In the genomic region with DNA sequence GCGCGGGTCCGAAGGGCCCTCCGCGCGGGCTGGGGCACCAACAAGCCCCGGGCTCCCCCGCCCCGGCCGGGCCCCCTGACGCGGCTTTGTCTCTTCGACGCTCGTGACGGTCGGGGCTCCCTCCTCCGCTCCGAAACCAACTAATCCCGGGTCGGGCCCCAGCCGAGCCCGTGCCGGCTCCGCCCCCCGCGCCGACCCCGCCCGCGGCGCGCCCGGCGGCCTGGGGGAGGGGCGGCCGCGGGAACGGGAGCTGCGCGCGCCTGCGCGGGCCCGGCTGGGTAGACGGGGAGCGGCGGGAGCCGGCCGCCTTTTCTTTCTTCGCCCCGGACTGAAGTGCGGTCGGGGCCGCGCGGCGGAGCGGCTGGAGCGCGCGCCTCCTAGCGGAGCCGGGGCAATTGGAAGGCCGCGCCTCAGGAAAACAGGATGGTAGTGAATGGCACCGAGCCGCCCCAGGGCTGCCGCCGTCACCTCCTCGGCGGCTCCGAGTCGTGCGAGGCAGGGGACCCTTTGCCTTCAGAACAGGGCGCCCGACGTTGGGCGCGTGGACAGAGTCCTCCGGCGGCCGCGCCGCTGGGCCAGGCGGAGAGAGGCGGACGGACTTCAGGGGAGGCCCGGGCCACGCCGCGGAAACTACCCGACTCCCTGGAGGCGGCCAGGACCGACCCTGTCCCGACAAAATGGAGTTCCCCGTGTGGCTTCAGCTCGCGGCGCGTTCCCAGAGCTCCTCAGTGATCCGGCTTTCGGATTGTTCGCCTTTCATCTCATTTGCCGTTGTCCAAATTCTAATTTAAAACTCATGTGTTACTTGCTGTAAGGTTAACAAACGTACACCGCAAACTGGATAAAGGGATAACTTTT, we compare ENCODE assay signal across 8 cellular contexts. TPM values are rescaled to one million over a fixed set of nuclear protein-coding genes. Genes with fewer than 3 reads are reported as not detected.
DNase-seq lines count a peak whose midpoint lies in the region; ATAC-seq and TF ChIP-seq lines count a peak whose summit lies in the region.

A gene with protein sequence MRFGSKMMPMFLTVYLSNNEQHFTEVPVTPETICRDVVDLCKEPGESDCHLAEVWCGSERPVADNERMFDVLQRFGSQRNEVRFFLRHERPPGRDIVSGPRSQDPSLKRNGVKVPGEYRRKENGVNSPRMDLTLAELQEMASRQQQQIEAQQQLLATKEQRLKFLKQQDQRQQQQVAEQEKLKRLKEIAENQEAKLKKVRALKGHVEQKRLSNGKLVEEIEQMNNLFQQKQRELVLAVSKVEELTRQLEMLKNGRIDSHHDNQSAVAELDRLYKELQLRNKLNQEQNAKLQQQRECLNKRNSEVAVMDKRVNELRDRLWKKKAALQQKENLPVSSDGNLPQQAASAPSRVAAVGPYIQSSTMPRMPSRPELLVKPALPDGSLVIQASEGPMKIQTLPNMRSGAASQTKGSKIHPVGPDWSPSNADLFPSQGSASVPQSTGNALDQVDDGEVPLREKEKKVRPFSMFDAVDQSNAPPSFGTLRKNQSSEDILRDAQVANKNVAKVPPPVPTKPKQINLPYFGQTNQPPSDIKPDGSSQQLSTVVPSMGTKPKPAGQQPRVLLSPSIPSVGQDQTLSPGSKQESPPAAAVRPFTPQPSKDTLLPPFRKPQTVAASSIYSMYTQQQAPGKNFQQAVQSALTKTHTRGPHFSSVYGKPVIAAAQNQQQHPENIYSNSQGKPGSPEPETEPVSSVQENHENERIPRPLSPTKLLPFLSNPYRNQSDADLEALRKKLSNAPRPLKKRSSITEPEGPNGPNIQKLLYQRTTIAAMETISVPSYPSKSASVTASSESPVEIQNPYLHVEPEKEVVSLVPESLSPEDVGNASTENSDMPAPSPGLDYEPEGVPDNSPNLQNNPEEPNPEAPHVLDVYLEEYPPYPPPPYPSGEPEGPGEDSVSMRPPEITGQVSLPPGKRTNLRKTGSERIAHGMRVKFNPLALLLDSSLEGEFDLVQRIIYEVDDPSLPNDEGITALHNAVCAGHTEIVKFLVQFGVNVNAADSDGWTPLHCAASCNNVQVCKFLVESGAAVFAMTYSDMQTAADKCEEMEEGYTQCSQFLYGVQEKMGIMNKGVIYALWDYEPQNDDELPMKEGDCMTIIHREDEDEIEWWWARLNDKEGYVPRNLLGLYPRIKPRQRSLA (minus strand): TSS at position 138 of the 858 bp plus-strand sequence. CDS start 267 bp downstream, outside the sequence.

- peak within 1 kb of the TSS; percentile 92 for H4K91ac ChIP-seq in mesenchymal stem cell (ENCODE audit: low read length)

- H3K27me3 ChIP-seq in Caco-2 (replicated peaks; ENCODE audit: control insufficient read depth, insufficient read depth, low read length): no peaks in the 10 kb centered on the region
- H3K27me3 ChIP-seq in mesenchymal stem cell (ENCODE audit: control insufficient read depth in 1 of 2, insufficient read depth in 1 of 2, low read length in 2 of 2): no peaks in the 10 kb centered on the region

- peak within 1 kb of the TSS; percentile 97 to 98 for H3K4ac ChIP-seq in mesenchymal stem cell (ENCODE audit: low read depth in 1 of 2, low read length in 2 of 2)

- H2BK120ac ChIP-seq in mesenchymal stem cell (ENCODE audit: low read depth, low read length): peak within 1 kb of the TSS; percentile 98

- TSS peak; percentile 97 for BruUV-seq in Caco-2 (replicated peaks; lab: Mats Ljungman, UMichigan)

- H2AFZ ChIP-seq in mesenchymal stem cell (ENCODE audit: low read depth, low read length): peak within 1 kb of the TSS; percentile 95

- H3K9ac ChIP-seq in mesenchymal stem cell (ENCODE audit: low read length): peak within 1 kb of the TSS; percentile 97

- peak within 1 kb of the TSS; percentile 42 for H2AK5ac ChIP-seq in mesenchymal stem cell (ENCODE audit: low read length, severe bottlenecking)

- POLR2A ChIA-PET in Caco-2 (lab: Charles Lee): interaction anchor here (0.7 to 1.9 kb wide), 5 partner anchors 8 to 127 kb away, joined by 3 to 6 read pairs (median 4); no protein-coding TSS in a partner anchor

- H3K4me1 Mint-ChIP-seq in Caco-2 (ENCODE audit: low read depth, unreplicated experiment): no peaks in the 10 kb centered on the region
- H3K4me1 Mint-ChIP-seq in effector memory CD8-positive, alpha-beta T cell (ENCODE audit: low read depth in 2 of 2): peaks cover 24 to 34% of the 10 kb centered on the region in 2 donors

- under 1% methylated on average over 60 of the region's 107 CpGs for WGBS in mesenchymal stem cell

- H2BK5ac ChIP-seq in mesenchymal stem cell (ENCODE audit: low read depth, low read length, poor library complexity, severe bottlenecking): peak within 1 kb of the TSS; percentile 99

- intact Hi-C loops in Caco-2 (cut with micrococcal nuclease; ENCODE audit: unreplicated experiment): loop anchor here (1.0 to 5.0 kb wide), 5 partner anchors 27 to 134 kb away; a partner anchor contains a TSS

- no peaks in the 10 kb centered on the region for H3K9me3 ChIP-seq in Caco-2
- H3K9me3 ChIP-seq in mesenchymal stem cell (ENCODE audit: control insufficient read depth, low read length): no peaks in the 10 kb centered on the region

- H4K8ac ChIP-seq in mesenchymal stem cell (ENCODE audit: low read length): peak within 1 kb of the TSS; percentile 96

- CTCF ChIA-PET in Caco-2 (lab: Charles Lee): interaction anchor here (0.7 to 1.1 kb wide), 3 partner anchors 26 to 146 kb away, joined by 3 to 4 read pairs (median 3); no protein-coding TSS in a partner anchor

- peak; percentile 73 for ATAC-seq in GM19467 (IDR thresholded peaks at IDR 0.05; ENCODE audit: unreplicated experiment)
- ATAC-seq in effector memory CD8-positive, alpha-beta T cell (replicated peaks): peak; percentile 78

- H3K23ac ChIP-seq in mesenchymal stem cell (ENCODE audit: low read length in 2 of 2): peak within 1 kb of the TSS in 1 of 2 experiments; percentile 94

- H2BK15ac ChIP-seq in mesenchymal stem cell (ENCODE audit: low read depth, poor library complexity, severe bottlenecking): peak within 1 kb of the TSS; percentile 96

- H2BK12ac ChIP-seq in mesenchymal stem cell (ENCODE audit: low read length in 2 of 2): peak within 1 kb of the TSS in 1 of 2 experiments; percentile 97

- TF ChIP-seq CTCF in Caco-2 (IDR thresholded peaks at IDR 0.05; ENCODE audit: insufficient read depth in 1 of 2, low read depth in 1 of 2, low read length in 1 of 2, severe bottlenecking in 1 of 2, unreplicated experiment in 1 of 2): peak; percentile 58 to 82

- peak within 1 kb of the TSS; percentile 98 to 100 for H3K18ac ChIP-seq in mesenchymal stem cell (ENCODE audit: low read depth in 1 of 2, low read length in 2 of 2)

- H3K27me3 Mint-ChIP-seq in Caco-2 (ENCODE audit: insufficient read depth, unreplicated experiment): no peaks in the 10 kb centered on the region
- no peaks in the 10 kb centered on the region for H3K27me3 Mint-ChIP-seq in effector memory CD8-positive, alpha-beta T cell

- peak within 1 kb of the TSS; percentile 91 for H3K4me2 ChIP-seq in mesenchymal stem cell (ENCODE audit: low read length, poor library complexity, severe bottlenecking)

- H3K4me3 ChIP-seq in Caco-2 (ENCODE audit: low read depth, low read length) (peak within 1 kb of the TSS; percentile 94), mesenchymal stem cell (ENCODE audit: insufficient read depth in 1 of 2, low read depth in 1 of 2, low read length in 2 of 2) (peak within 1 kb of the TSS; percentile 84 to 98)

- DNase-seq in Caco-2 (peak; percentile 88 to 95), HPDE6-E6E7 (ENCODE audit: extremely low spot score) (peak; percentile 86), NOMO-1 treated with DMSO at 0.1 percent for 48 hours (lab: John Stamatoyannopoulos, UW; ENCODE audit: unreplicated experiment) (peak; percentile 80), mesenchymal stem cell (peak; percentile 92)
- peak; percentile 63 to 71 for DNase-seq in activated CD8-positive, alpha-beta memory T cell treated with anti-CD3 and anti-CD28 coated beads for 4 hours (ENCODE audit: low read depth in 2 of 2)
- DNase-seq in effector memory CD8-positive, alpha-beta T cell: peak; percentile 77 to 84 (median 80)
- peak; percentile 67 for DNase-seq in stimulated activated CD8-positive, alpha-beta memory T cell treated with anti-CD3 and anti-CD28 coated beads, Interleukin-15, amount 100 ng/mL, for 1 hour (ENCODE audit: low read depth)

- peaks cover 13% of the 10 kb centered on the region for H3K9me3 Mint-ChIP-seq in Caco-2 (ENCODE audit: unreplicated experiment)
- no peaks in the 10 kb centered on the region for H3K9me3 Mint-ChIP-seq in effector memory CD8-positive, alpha-beta T cell

- H3K14ac ChIP-seq in mesenchymal stem cell (ENCODE audit: low read length in 2 of 2): peak within 1 kb of the TSS; percentile 88 to 99

- peak within 1 kb of the TSS; percentile 96 for H3K27ac ChIP-seq in mesenchymal stem cell (ENCODE audit: low read length, poor library complexity, severe bottlenecking)

- H3K36me3 Mint-ChIP-seq in Caco-2 (ENCODE audit: insufficient read depth, unreplicated experiment): peaks cover 16% of the 10 kb centered on the region
- peaks cover 27% of the 10 kb centered on the region for H3K36me3 Mint-ChIP-seq in effector memory CD8-positive, alpha-beta T cell (ENCODE audit: insufficient read depth)

- H3K36me3 ChIP-seq in Caco-2 (ENCODE audit: control insufficient read depth, insufficient read depth, low read length) (no peaks in the 10 kb centered on the region), mesenchymal stem cell (ENCODE audit: control insufficient read depth in 1 of 2, insufficient read depth in 2 of 2, low read depth in 1 of 2, low read length in 2 of 2) (no peaks in the 10 kb centered on the region)

- H3K4me1 ChIP-seq in Caco-2 (peaks cover 9% of the 10 kb centered on the region; the same call in 1 of the 2 replicates), mesenchymal stem cell (ENCODE audit: control insufficient read depth, insufficient read depth, low read depth, low read length) (no peaks in the 10 kb centered on the region)

- peak within 1 kb of the TSS; percentile 90 for H3K4me3 Mint-ChIP-seq in Caco-2 (ENCODE audit: unreplicated experiment)
- peak within 1 kb of the TSS; percentile 95 to 98 for H3K4me3 Mint-ChIP-seq in effector memory CD8-positive, alpha-beta T cell

- peak within 1 kb of the TSS; percentile 96 for H3K27ac Mint-ChIP-seq in Caco-2 (ENCODE audit: unreplicated experiment)
- peak within 1 kb of the TSS; percentile 97 to 98 for H3K27ac Mint-ChIP-seq in effector memory CD8-positive, alpha-beta T cell

- no peaks in the 10 kb centered on the region for H3K79me1 ChIP-seq in mesenchymal stem cell (replicated peaks; ENCODE audit: low read length, poor library complexity, severe bottlenecking)

RNA-seq across cellular contexts. Expression of the gene that starts here (rescaled TPM):
- 49.6 and 51.2 TPM in 2 replicates for total RNA-seq in Caco-2 (2022)
- 20.5 TPM for polyA plus RNA-seq in mesenchymal stem cell (2013, experiment 1 of 2)
- 20.5 TPM for polyA plus RNA-seq in mesenchymal stem cell (2013, experiment 2 of 2)

Comparison
In these comparisons a context has a peak if more than half of its experiments do, and no peak if none do; other contexts are left out.
1. Peak in every context shown above with its lines: DNase-seq, ATAC-seq, H3K4me3 ChIP-seq and H3K27ac ChIP-seq.